Comparison of ENCODE assay signal across 8 cellular contexts in genomic region chr1:235722858-235723257, GRCh38.
"Had no signal": no experiment of that assay in that cellular context is flagged by ENCODE, and none has a peak within 500 bp of the region (broad histone marks: within the 10 kb centered on the region; RNA-seq: fewer than 3 reads in every experiment).

No MANE protein-coding gene starts in this region.

- H3K4me1 ChIP-seq: HAP-1 had no signal

- DNase-seq: GM23248, GOT3, H7, HFFc6 had no signal

- H3K9ac ChIP-seq: GM23248 had no signal

- ATAC-seq: HCT116, HepG2 had no signal

- H3K36me3 ChIP-seq: HAP-1 had no signal

- H2AFZ ChIP-seq: GM23248 had no signal

- H3K4me3 ChIP-seq: GM23248, HAP-1 had no signal

- H3K9me3 ChIP-seq: HAP-1 had no signal

- H3K27ac ChIP-seq: GM23248, HL-60 had no signal
